8 cellular contexts compared by ENCODE assay signal in genomic region chr6:13327691-13328075, GRCh38. TPM values are rescaled to one million over a fixed set of nuclear protein-coding genes. Genes with fewer than 3 reads are reported as not detected.
A peak's percentile ranks its signal among the peaks of the same experiment; 100 is the strongest.
DNase-seq lines count a peak whose midpoint lies in the region; ATAC-seq, FAIRE-seq and TF ChIP-seq lines count a peak whose summit lies in the region.

No MANE protein-coding gene starts in this region.

- intact Hi-C loops in left cardiac atrium (cut with DNase I), result no loop called here

- peak overlapping the region; percentile 87 to 89 for H3K27ac ChIP-seq in right atrium auricular region
- peak overlapping the region; percentile 58 to 94 (median 90) for H3K27ac ChIP-seq in gastroesophageal sphincter

- H3K27me3 ChIP-seq in right atrium auricular region (no peaks in the 10 kb centered on the region), gastroesophageal sphincter (no peaks in the 10 kb centered on the region), skeletal muscle satellite cell (ENCODE audit: control insufficient read depth, insufficient read depth, low read length) (no peaks in the 10 kb centered on the region)

- H3K36me3 Mint-ChIP-seq in T-helper 17 cell (ENCODE audit: low read depth), result no peaks in the 10 kb centered on the region

- no peak for TF ChIP-seq EP300 in gastroesophageal sphincter (IDR thresholded peaks at IDR 0.05)

- H3K4me3 ChIP-seq in right atrium auricular region, result peak overlapping the region; percentile 66 to 73
- H3K4me3 ChIP-seq in gastroesophageal sphincter, result peak overlapping the region; percentile 47 to 71
- H3K4me3 ChIP-seq in skeletal muscle satellite cell (ENCODE audit: low read length), result peak overlapping the region; percentile 86

- no peak for FAIRE-seq in GM12892 (lab: Jason Lieb, UNC)

- DNase-seq in right atrium auricular region (ENCODE audit: low spot score), result no peak
- no peak for DNase-seq in left cardiac atrium
- no peak for DNase-seq in T-helper 17 cell
- no peak for DNase-seq in GM12892 (ENCODE audit: insufficient read length)
- no peak for DNase-seq in activated CD8-positive, alpha-beta memory T cell treated with anti-CD3 and anti-CD28 coated beads for 24 hours
- no peak for DNase-seq in C1 segment of cervical spinal cord (lab: John Stamatoyannopoulos, UW)

- peak overlapping the region; percentile 89 for H3K4me3 Mint-ChIP-seq in T-helper 17 cell

- peak overlapping the region; percentile 92 for H3K9ac ChIP-seq in skeletal muscle satellite cell (ENCODE audit: low read depth, low read length)

- WGBS in gastroesophageal sphincter (ENCODE audit: low coverage in 1 of 2), 2 donors, result 1% methylated on average over 10 of the region's 10 CpGs

- TF ChIP-seq POLR2A in gastroesophageal sphincter (IDR thresholded peaks at IDR 0.05) (no peak), GM12892 (IDR thresholded peaks at IDR 0.05; ENCODE audit: low read depth, low read length) (no peak)

- TF ChIP-seq CTCF in right atrium auricular region (IDR thresholded peaks at IDR 0.05) (no peak), gastroesophageal sphincter (IDR thresholded peaks at IDR 0.05) (no peak)

- H3K36me3 ChIP-seq in right atrium auricular region, result peaks cover 23% of the 10 kb centered on the region
- H3K36me3 ChIP-seq in gastroesophageal sphincter, result peaks cover 0 to 31% of the 10 kb centered on the region in 2 donors
- H3K36me3 ChIP-seq in skeletal muscle satellite cell (ENCODE audit: insufficient read depth, low read length), result peaks cover 20% of the 10 kb centered on the region

- H3K9me3 ChIP-seq in right atrium auricular region (no peaks in the 10 kb centered on the region), T-helper 17 cell (ENCODE audit: control insufficient read depth, low read length, poor library complexity, severe bottlenecking) (no peaks in the 10 kb centered on the region), gastroesophageal sphincter (no peaks in the 10 kb centered on the region), skeletal muscle satellite cell (replicated peaks; ENCODE audit: low read length) (no peaks in the 10 kb centered on the region)

- no peaks in the 10 kb centered on the region for H3K27me3 Mint-ChIP-seq in T-helper 17 cell

- ATAC-seq in left cardiac atrium (no peak), T-helper 17 cell (peak; percentile 11), gastroesophageal sphincter (no peak)

- H3K4me2 ChIP-seq in skeletal muscle satellite cell (ENCODE audit: low read length), result peak overlapping the region; percentile 85

- H3K27ac Mint-ChIP-seq in T-helper 17 cell, result peak overlapping the region; percentile 95

- peaks cover 10% of the 10 kb centered on the region for H3K4me1 Mint-ChIP-seq in T-helper 17 cell

- peaks cover 0 to 19% of the 10 kb centered on the region in 2 donors for H3K4me1 ChIP-seq in right atrium auricular region
- H3K4me1 ChIP-seq in gastroesophageal sphincter, result peaks cover 0 to 20% (median 4%) of the 10 kb centered on the region in 3 donors
- peaks cover 17% of the 10 kb centered on the region for H3K4me1 ChIP-seq in skeletal muscle satellite cell (ENCODE audit: control insufficient read depth, insufficient read depth, low read length)

RNA-seq across cellular contexts. Expression of gene TBC1D7, which starts 0.7 kb away (rescaled TPM):
- 10 to 100 TPM; 15.0 to 27.0 TPM for total RNA-seq in right atrium auricular region
- 10 to 100 TPM; 21.6 to 36.3 TPM for total RNA-seq in left cardiac atrium
- 10 to 100 TPM in 1 of 2 donors, 1 to 10 TPM in 1; 9.1 to 12.4 TPM for total RNA-seq in T-helper 17 cell
- total RNA-seq in gastroesophageal sphincter, result 10 to 100 TPM in 1 of 4 donors, 1 to 10 TPM in 3; 5.1 to 14.5 (median 7.3) TPM
- total RNA-seq in skeletal muscle satellite cell (2012; rRNA removed), result 16.4 and 19.0 TPM in 2 replicates
- 38.1 TPM for polyA plus RNA-seq in GM12892 (2012; ENCODE audit: missing spikeins)
